25 cellular contexts compared by ENCODE assay signal in genomic region chr5:121218086-121218485, GRCh38.
DNase-seq lines count a peak whose midpoint lies in the region; ATAC-seq and TF ChIP-seq lines count a peak whose summit lies in the region.
"Had no signal": no experiment of that assay in that cellular context is flagged by ENCODE, and none has a peak within 500 bp of the region (broad histone marks: within the 10 kb centered on the region; RNA-seq: fewer than 3 reads in every experiment).

No MANE protein-coding gene starts in this region.

- H3K9me2 ChIP-seq in MM.1S (replicated peaks; ENCODE audit: insufficient read depth, low read length), result no peaks in the 10 kb centered on the region

- TF ChIP-seq CTCF in A673 (conservative IDR thresholded peaks at IDR 0.05; ENCODE audit: low read depth, low read length) (no peak), MM.1S (IDR thresholded peaks at IDR 0.05; ENCODE audit: low read length) (no peak)

- H3K4ac ChIP-seq in mesendoderm (ENCODE audit: low read depth, low read length), result no peak overlapping the region

- H3K4me1 ChIP-seq in A673 (ENCODE audit: insufficient read depth, low read length, poor library complexity, severe bottlenecking) (peaks cover 16% of the 10 kb centered on the region), mesendoderm (ENCODE audit: control insufficient read depth, low read depth, low read length) (no peaks in the 10 kb centered on the region), MM.1S (ENCODE audit: low read length) (no peaks in the 10 kb centered on the region)

- no peak overlapping the region for H4K5ac ChIP-seq in mesendoderm (ENCODE audit: low read length)

- peak; percentile 25; the same call in 1 of the 3 replicates for ATAC-seq in SK-N-SH treated with all-trans-retinoic acid at 6 μM for 48 hours
- no peak for ATAC-seq in GM21619 (IDR thresholded peaks at IDR 0.05; ENCODE audit: unreplicated experiment)

- peaks cover 8% of the 10 kb centered on the region for H3K9me3 ChIP-seq in A673 (ENCODE audit: low read depth, low read length, poor library complexity, severe bottlenecking)
- no peaks in the 10 kb centered on the region for H3K9me3 ChIP-seq in MM.1S (replicated peaks; ENCODE audit: insufficient read depth, low read length)

- no peak overlapping the region for H2BK5ac ChIP-seq in mesendoderm (ENCODE audit: low read length)

- no CpG with 5 or more reads among the region's 1 CpG for WGBS in mesendoderm (ENCODE audit: extremely low coverage, insufficient coverage, low lambda C conversion rate)

- DNase-seq in A673 (ENCODE audit: low spot score) (peak; percentile 66), NCI-H524 treated with DMSO at 0.1 percent for 48 hours (lab: John Stamatoyannopoulos, UW) (peak; percentile 90), mesendoderm (peak; percentile 85), middle frontal gyrus (ENCODE audit: extremely low spot score, low spot score) (no peak), MM.1S (no peak), GF-D8 (lab: John Stamatoyannopoulos, UW) (no peak)
- DNase-seq: AML-193; C1 segment of cervical spinal cord; Calu3; CD8-positive, alpha-beta memory T cell; DMS53; EL; H7; MG63; NCI-H1048; NCI-H1417 treated with DMSO at 0.1 percent for 48 hours; NCI-H187 treated with DMSO at 0.1 percent for 48 hours; NCI-H2107; NCI-H2227 treated with DMSO at 0.1 percent for 48 hours; NCI-H510A; NCI-H774; Right ventricle myocardium superior had no signal

- no peak overlapping the region for H3K4me2 ChIP-seq in mesendoderm (ENCODE audit: low read length)
- no peak overlapping the region for H3K4me2 ChIP-seq in MM.1S (ENCODE audit: low read depth, low read length)

- no peaks in the 10 kb centered on the region for H3K79me1 ChIP-seq in mesendoderm (ENCODE audit: low read length)

- H3K18ac ChIP-seq in mesendoderm (ENCODE audit: low read length), result no peak overlapping the region

- POLR2A ChIA-PET in A673 (lab: Charles Lee; ENCODE audit: low non-redundant PET), result no interaction called here

- no peak overlapping the region for H2BK15ac ChIP-seq in mesendoderm (replicated peaks; ENCODE audit: low read depth)

- no peak overlapping the region for H3K56ac ChIP-seq in mesendoderm (ENCODE audit: low read length)

- H2BK120ac ChIP-seq in mesendoderm (ENCODE audit: low read depth, low read length), result no peak overlapping the region

- intact Hi-C loops in A673 (cut with micrococcal nuclease; ENCODE audit: unreplicated experiment), result no loop called here

- H3K36me3 ChIP-seq in A673 (ENCODE audit: insufficient read depth, low read length, poor library complexity, severe bottlenecking) (no peaks in the 10 kb centered on the region), mesendoderm (ENCODE audit: control insufficient read depth, insufficient read depth, low read length) (no peaks in the 10 kb centered on the region), MM.1S (replicated peaks; ENCODE audit: insufficient read depth, low read length) (no peaks in the 10 kb centered on the region)
- H3K36me3 ChIP-seq: MG63 had no signal

- H3K23ac ChIP-seq in mesendoderm (ENCODE audit: low read length), result no peak overlapping the region

- no TSS peak for BruUV-seq in A673 (replicated peaks; lab: Mats Ljungman, UMichigan)

- H4K8ac ChIP-seq in mesendoderm (ENCODE audit: low read depth, low read length), result no peak overlapping the region

- H3K4me3 ChIP-seq in A673 (ENCODE audit: low read depth, low read length, poor library complexity, severe bottlenecking) (no peak overlapping the region), mesendoderm (ENCODE audit: low read length) (no peak overlapping the region), MM.1S (ENCODE audit: low read length) (no peak overlapping the region)
- H3K4me3 ChIP-seq: MG63 had no signal

- CTCF ChIA-PET in A673 (lab: Charles Lee), result no interaction called here

- H3K79me2 ChIP-seq in mesendoderm (ENCODE audit: control insufficient read depth, insufficient read depth, low read length), result no peaks in the 10 kb centered on the region
- H3K79me2 ChIP-seq in MM.1S (ENCODE audit: low read length), result no peaks in the 10 kb centered on the region

- H2AK5ac ChIP-seq in mesendoderm (ENCODE audit: low read length), result no peak overlapping the region

- no peaks in the 10 kb centered on the region for H3K27me3 ChIP-seq in A673 (replicated peaks; ENCODE audit: insufficient read depth, low read depth, low read length, poor library complexity)
- H3K27me3 ChIP-seq in mesendoderm (ENCODE audit: insufficient read depth, low read length, poor library complexity), result no peaks in the 10 kb centered on the region
- H3K27me3 ChIP-seq in MM.1S (replicated peaks; ENCODE audit: insufficient read depth, low read length), result no peaks in the 10 kb centered on the region
- H3K27me3 ChIP-seq: MG63 had no signal

- no peaks in the 10 kb centered on the region for H3F3A ChIP-seq in MM.1S (ENCODE audit: insufficient read depth, low read length)

- no peak overlapping the region for H2AFZ ChIP-seq in MM.1S (ENCODE audit: low read length)

- H4K20me1 ChIP-seq in MM.1S (ENCODE audit: insufficient read depth, low read length), result no peaks in the 10 kb centered on the region

- no peak overlapping the region for H3K27ac ChIP-seq in A673 (ENCODE audit: low read depth, low read length, poor library complexity, severe bottlenecking)
- H3K27ac ChIP-seq in mesendoderm (ENCODE audit: low read depth, low read length), result no peak overlapping the region
- H3K27ac ChIP-seq in MM.1S (ENCODE audit: low read length), result no peak overlapping the region
- H3K27ac ChIP-seq: 22Rv1 had no signal

- H3K9ac ChIP-seq in mesendoderm (ENCODE audit: low read length), result no peak overlapping the region
- H3K9ac ChIP-seq in MM.1S (ENCODE audit: low read length), result no peak overlapping the region

TF ChIP-seq in SK-N-SH treated with all-trans-retinoic acid at 6 μM for 48 hours, 23 proteins besides CTCF, POLR2A, EP300 and RAD21:
- no peak for TF ChIP-seq PPARA (CRISPR knock-in tag; IDR thresholded peaks at IDR 0.05; ENCODE audit: borderline replicate concordance)
- no peak for TF ChIP-seq BACH2 (CRISPR knock-in tag; IDR thresholded peaks at IDR 0.05; ENCODE audit: borderline replicate concordance)
- TF ChIP-seq, protein P1, sequence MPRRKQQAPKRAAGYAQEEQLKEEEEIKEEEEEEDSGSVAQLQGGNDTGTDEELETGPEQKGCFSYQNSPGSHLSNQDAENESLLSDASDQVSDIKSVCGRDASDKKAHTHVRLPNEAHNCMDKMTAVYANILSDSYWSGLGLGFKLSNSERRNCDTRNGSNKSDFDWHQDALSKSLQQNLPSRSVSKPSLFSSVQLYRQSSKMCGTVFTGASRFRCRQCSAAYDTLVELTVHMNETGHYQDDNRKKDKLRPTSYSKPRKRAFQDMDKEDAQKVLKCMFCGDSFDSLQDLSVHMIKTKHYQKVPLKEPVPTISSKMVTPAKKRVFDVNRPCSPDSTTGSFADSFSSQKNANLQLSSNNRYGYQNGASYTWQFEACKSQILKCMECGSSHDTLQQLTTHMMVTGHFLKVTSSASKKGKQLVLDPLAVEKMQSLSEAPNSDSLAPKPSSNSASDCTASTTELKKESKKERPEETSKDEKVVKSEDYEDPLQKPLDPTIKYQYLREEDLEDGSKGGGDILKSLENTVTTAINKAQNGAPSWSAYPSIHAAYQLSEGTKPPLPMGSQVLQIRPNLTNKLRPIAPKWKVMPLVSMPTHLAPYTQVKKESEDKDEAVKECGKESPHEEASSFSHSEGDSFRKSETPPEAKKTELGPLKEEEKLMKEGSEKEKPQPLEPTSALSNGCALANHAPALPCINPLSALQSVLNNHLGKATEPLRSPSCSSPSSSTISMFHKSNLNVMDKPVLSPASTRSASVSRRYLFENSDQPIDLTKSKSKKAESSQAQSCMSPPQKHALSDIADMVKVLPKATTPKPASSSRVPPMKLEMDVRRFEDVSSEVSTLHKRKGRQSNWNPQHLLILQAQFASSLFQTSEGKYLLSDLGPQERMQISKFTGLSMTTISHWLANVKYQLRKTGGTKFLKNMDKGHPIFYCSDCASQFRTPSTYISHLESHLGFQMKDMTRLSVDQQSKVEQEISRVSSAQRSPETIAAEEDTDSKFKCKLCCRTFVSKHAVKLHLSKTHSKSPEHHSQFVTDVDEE (CRISPR knock-in tag; IDR thresholded peaks at IDR 0.05), result no peak
- no peak for TF ChIP-seq ZNF70 (CRISPR knock-in tag; IDR thresholded peaks at IDR 0.05)
- no peak for TF ChIP-seq RARB (CRISPR knock-in tag; IDR thresholded peaks at IDR 0.05)
- no peak for TF ChIP-seq OSR1 (CRISPR knock-in tag; IDR thresholded peaks at IDR 0.05)
- no peak for TF ChIP-seq ZNF565 (CRISPR knock-in tag; conservative IDR thresholded peaks at IDR 0.05; ENCODE audit: low read depth)
- no peak for TF ChIP-seq CSDC2 (CRISPR knock-in tag; IDR thresholded peaks at IDR 0.05)
- TF ChIP-seq TCF4 (CRISPR knock-in tag; IDR thresholded peaks at IDR 0.05; ENCODE audit: borderline replicate concordance), result no peak

Comparison
In these comparisons a context has a peak if more than half of its experiments do, and no peak if none do; other contexts are left out.
1. DNase-seq: peak in A673 (single experiment), NCI-H524 treated with DMSO at 0.1 percent for 48 hours (single experiment) and mesendoderm (single experiment); none in middle frontal gyrus (single experiment), MM.1S (single experiment) and GF-D8 (single experiment).